ENCODE assay signal across 10 cellular contexts in genomic region chr17:77408284-77408683, GRCh38.
A peak's percentile ranks its signal among the peaks of the same experiment; 100 is the strongest.
DNase-seq lines count a peak whose midpoint lies in the region; ATAC-seq, FAIRE-seq and TF ChIP-seq lines count a peak whose summit lies in the region.
"Had no signal": no experiment of that assay in that cellular context is flagged by ENCODE, and none has a peak within 500 bp of the region (broad histone marks: within the 10 kb centered on the region; RNA-seq: fewer than 3 reads in every experiment).

No MANE protein-coding gene starts in this region.

- H3K4me2 ChIP-seq in GM23248 (ENCODE audit: unreplicated experiment) = peak overlapping the region; percentile 14

- WGBS in GM23248 (ENCODE audit: low coverage in 1 of 2, low lambda C conversion rate in 2 of 2, missing lambda C conversion rate in 2 of 2), 2 experiments = 35 to 41% methylated on average over 9 of the region's 9 CpGs
- no CpG with 5 or more reads among the region's 9 CpGs for WGBS in gastroesophageal sphincter (ENCODE audit: low coverage in 1 of 2), 2 donors

- H3K79me2 ChIP-seq in GM23248 (ENCODE audit: insufficient read depth) = peaks cover 99% of the 10 kb centered on the region

- no peak for ATAC-seq in activated B cell treated with CpG ODN at 0.5 μM for 24 hours (ENCODE audit: low read depth)
- peak; percentile 35 for ATAC-seq in gastroesophageal sphincter
- ATAC-seq in gastrocnemius medialis = no peak

- CTCF ChIA-PET in activated B cell treated with CpG ODN at 0.5 μM for 24 hours (lab: Charles Lee) = interaction anchor here (1.0 to 2.0 kb wide), 2 partner anchors 8 to 21 kb away, joined by 4 to 10 read pairs; no protein-coding TSS in a partner anchor

- no peak overlapping the region for H3K4me3 Mint-ChIP-seq in activated B cell treated with CpG ODN at 0.5 μM for 24 hours

- in situ Hi-C loops in GM23248 (cut with MboI) (no loop called here), gastrocnemius medialis (cut with MboI; ENCODE audit: low sequenced_read_pairs in 4 of 4) (no loop called here)

- no peaks in the 10 kb centered on the region for H3K27me3 ChIP-seq in GM23248 (replicated peaks; ENCODE audit: insufficient read depth)
- H3K27me3 ChIP-seq in gastroesophageal sphincter = no peaks in the 10 kb centered on the region
- no peaks in the 10 kb centered on the region for H3K27me3 ChIP-seq in gastrocnemius medialis
- H3K27me3 ChIP-seq: pancreas had no signal

- peaks cover 92% of the 10 kb centered on the region for H3K4me1 Mint-ChIP-seq in activated B cell treated with CpG ODN at 0.5 μM for 24 hours

- no peak for TF ChIP-seq EP300 in gastroesophageal sphincter (IDR thresholded peaks at IDR 0.05)

- no peaks in the 10 kb centered on the region for H3K9me3 Mint-ChIP-seq in activated B cell treated with CpG ODN at 0.5 μM for 24 hours

- H3K36me3 ChIP-seq in GM23248 (ENCODE audit: low read depth) = no peaks in the 10 kb centered on the region
- peaks cover 0 to 1% of the 10 kb centered on the region in 2 donors for H3K36me3 ChIP-seq in gastroesophageal sphincter
- H3K36me3 ChIP-seq in gastrocnemius medialis = no peaks in the 10 kb centered on the region

- H3K4me3 ChIP-seq in GM23248 (no peak overlapping the region), gastroesophageal sphincter (no peak overlapping the region), gastrocnemius medialis (no peak overlapping the region)
- H3K4me3 ChIP-seq: pancreas had no signal

- H3K4me1 ChIP-seq in GM23248 (ENCODE audit: insufficient read depth) (peaks cover 70% of the 10 kb centered on the region), gastroesophageal sphincter (peaks cover 0 to 92% (median 61%) of the 10 kb centered on the region in 3 donors), gastrocnemius medialis (peaks cover 36 to 70% of the 10 kb centered on the region in 2 donors)
- H3K4me1 ChIP-seq: pancreas had no signal

- H3K27ac Mint-ChIP-seq in activated B cell treated with CpG ODN at 0.5 μM for 24 hours = peak overlapping the region; percentile 27

- TF ChIP-seq POLR2A in gastroesophageal sphincter (IDR thresholded peaks at IDR 0.05) (peak in 1 of 2 donors; percentile 7), gastrocnemius medialis (IDR thresholded peaks at IDR 0.05) (no peak)

- no peak for FAIRE-seq in urothelium cell line (lab: Jason Lieb, UNC)
- FAIRE-seq: pancreas had no signal

- H3F3A ChIP-seq in GM23248 (ENCODE audit: insufficient read depth) = peaks cover 28% of the 10 kb centered on the region

- H3K27ac ChIP-seq in GM23248 (peak overlapping the region; percentile 24), gastroesophageal sphincter (peak overlapping the region; percentile 89 to 99 (median 94)), gastrocnemius medialis (peak overlapping the region; percentile 3 to 80 (median 64)), substantia nigra (ENCODE audit: low read depth, low read length, poor library complexity, severe bottlenecking) (no peak overlapping the region)
- H3K27ac ChIP-seq: pancreas had no signal

- TF ChIP-seq CTCF in activated B cell treated with CpG ODN at 0.5 μM for 24 hours (IDR thresholded peaks at IDR 0.05) (no peak), gastroesophageal sphincter (IDR thresholded peaks at IDR 0.05) (no peak), gastrocnemius medialis (IDR thresholded peaks at IDR 0.05 in 4 of 5, conservative IDR thresholded peaks at IDR 0.05 in 1 of 5) (no peak)

- H4K20me1 ChIP-seq in GM23248 (ENCODE audit: insufficient read depth) = no peaks in the 10 kb centered on the region

- DNase-seq in GM23248 (no peak), activated B cell treated with CpG ODN at 0.5 μM for 24 hours (no peak), gastrocnemius medialis (no peak), urothelium cell line (ENCODE audit: low spot score) (no peak), NCI-H774 (lab: John Stamatoyannopoulos, UW) (no peak), substantia nigra (lab: John Stamatoyannopoulos, UW) (no peak), NCI-H2171 treated with DMSO at 0.1 percent for 48 hours (lab: John Stamatoyannopoulos, UW) (no peak)
- DNase-seq: NCI-H510A, pancreas had no signal

- no peaks in the 10 kb centered on the region for H3K9me3 ChIP-seq in GM23248 (ENCODE audit: low read depth)
- H3K9me3 ChIP-seq in gastroesophageal sphincter = no peaks in the 10 kb centered on the region
- H3K9me3 ChIP-seq in gastrocnemius medialis = no peaks in the 10 kb centered on the region
- H3K9me3 ChIP-seq: pancreas had no signal

- POLR2A ChIA-PET in activated B cell treated with CpG ODN at 0.5 μM for 24 hours (lab: Charles Lee) = interaction anchor here (2.1 to 9.6 kb wide), 4 partner anchors 8 to 35 kb away, joined by 8 to 191 read pairs (median 58); no protein-coding TSS in a partner anchor

- no peaks in the 10 kb centered on the region for H3K27me3 Mint-ChIP-seq in activated B cell treated with CpG ODN at 0.5 μM for 24 hours

- intact Hi-C loops in activated B cell treated with CpG ODN at 0.5 μM for 24 hours (cut with micrococcal nuclease) = loop anchor here (5.0 to 10.0 kb wide), 2 partner anchors 126 to 607 kb away; no protein-coding TSS in a partner anchor
- intact Hi-C loops in gastrocnemius medialis (cut with DNase I; ENCODE audit: low total_unique reads) = no loop called here

- H3K36me3 Mint-ChIP-seq in activated B cell treated with CpG ODN at 0.5 μM for 24 hours (ENCODE audit: low read depth) = peaks cover 13% of the 10 kb centered on the region

- H3K9me2 ChIP-seq in GM23248 (ENCODE audit: insufficient read depth) = no peaks in the 10 kb centered on the region

- H3K9ac ChIP-seq in GM23248 = 0 out of 2 replicates have a peak overlapping the region, but pooled peaks have one; percentile 45

- H2AFZ ChIP-seq in GM23248 = no peak overlapping the region
